In genomic region chr1:156897078-156897825, GRCh38 we compare ENCODE assay signal across 9 cellular contexts. TPM values are rescaled to one million over a fixed set of nuclear protein-coding genes. Genes with fewer than 3 reads are reported as not detected.
DNase-seq lines count a peak whose midpoint lies in the region; FAIRE-seq and TF ChIP-seq lines count a peak whose summit lies in the region.
"Had no signal": no experiment of that assay in that cellular context is flagged by ENCODE, and none has a peak within 500 bp of the region (broad histone marks: within the 10 kb centered on the region; RNA-seq: fewer than 3 reads in every experiment).

No MANE protein-coding gene starts in this region.

- H2AFZ ChIP-seq in endothelial cell of umbilical vein (ENCODE audit: low read depth, low read length) (no peak overlapping the region), neuronal stem cell (ENCODE audit: low read length) (peak overlapping the region; percentile 85)

- no peak overlapping the region for H4K91ac ChIP-seq in neuronal stem cell (ENCODE audit: low read depth, low read length, poor library complexity)

- CTCF ChIA-PET in endothelial cell of umbilical vein (lab: Charles Lee) = interaction anchor here (0.9 to 2.8 kb wide), 7 partner anchors 7 to 208 kb away, joined by 3 to 14 read pairs (median 6); partner anchors contain the start of gene LRRC71

- dilution Hi-C loops in endothelial cell of umbilical vein (cut with MboI; ENCODE audit: extremely low pct_ligation_motif_present, low sequenced_read_pairs) = no loop called here

- peak overlapping the region; percentile 60 for H2BK15ac ChIP-seq in neuronal stem cell (ENCODE audit: low read length)

- peaks cover 84% of the 10 kb centered on the region for H3K79me2 ChIP-seq in endothelial cell of umbilical vein (ENCODE audit: control insufficient read depth, insufficient read depth, low read length)

- H3K36me3 ChIP-seq in endothelial cell of umbilical vein (ENCODE audit: control insufficient read depth in 2 of 2, extremely low read depth in 1 of 2, insufficient read depth in 2 of 2, low read length in 2 of 2) (no peaks in the 10 kb centered on the region), neuronal stem cell (replicated peaks in 1 of 2; ENCODE audit: control insufficient read depth in 2 of 2, insufficient read depth in 2 of 2, low read length in 2 of 2) (no peaks in the 10 kb centered on the region)

- FAIRE-seq in endothelial cell of umbilical vein (lab: Jason Lieb, UNC) = no peak

- H3K14ac ChIP-seq in neuronal stem cell (ENCODE audit: low read length) = peak overlapping the region; percentile 10

- H2AK5ac ChIP-seq in neuronal stem cell (ENCODE audit: low read depth, low read length) = peak overlapping the region; percentile 48

- H3K9me1 ChIP-seq in endothelial cell of umbilical vein (replicated peaks; ENCODE audit: control insufficient read depth, extremely low read depth, insufficient read depth, low read length) = no peaks in the 10 kb centered on the region

- no peaks in the 10 kb centered on the region for H4K20me1 ChIP-seq in endothelial cell of umbilical vein (replicated peaks; ENCODE audit: control insufficient read depth, extremely low read depth, insufficient read depth, low read length)

- H2BK5ac ChIP-seq in neuronal stem cell (ENCODE audit: low read length) = peak overlapping the region; percentile 75

- intact Hi-C loops in endothelial cell of umbilical vein (cut with micrococcal nuclease) = loop anchor here (2.0 to 10.0 kb wide), 2 partner anchors 236 to 392 kb away; partner anchors contain the start of gene MEF2D

- H3K27me3 ChIP-seq in endothelial cell of umbilical vein (ENCODE audit: control insufficient read depth in 2 of 2, insufficient read depth in 2 of 2, low read length in 2 of 2) (no peaks in the 10 kb centered on the region), neuronal stem cell (ENCODE audit: control insufficient read depth in 3 of 3, insufficient read depth in 3 of 3, low read depth in 1 of 3, low read length in 3 of 3) (peaks cover 0 to 39% (median 15%) of the 10 kb centered on the region in 3 experiments)

- peak overlapping the region; percentile 99 for H3K18ac ChIP-seq in neuronal stem cell (ENCODE audit: low read length)

- no peak overlapping the region for H3K23ac ChIP-seq in neuronal stem cell (ENCODE audit: low read depth, low read length, poor library complexity)

- H3K4me3 ChIP-seq in endothelial cell of umbilical vein (replicated peaks in 1 of 3; ENCODE audit: insufficient read depth in 1 of 3, low read depth in 1 of 3, low read length in 3 of 3) = peak overlapping the region in 1 of 3 experiments; percentile 34
- H3K4me3 ChIP-seq in neuronal stem cell (ENCODE audit: low read length in 2 of 2) = no peak overlapping the region

- peak overlapping the region; percentile 59 for H2BK12ac ChIP-seq in neuronal stem cell (ENCODE audit: low read length)

- TSS peak; percentile 62 for BruUV-seq in endothelial cell of umbilical vein (replicated peaks; lab: Mats Ljungman, UMichigan)

- H3K27ac ChIP-seq in endothelial cell of umbilical vein (ENCODE audit: insufficient read depth, low read depth, low read length) (peak overlapping the region; percentile 95), neuronal stem cell (replicated peaks; ENCODE audit: low read length) (no peak overlapping the region)
- H3K27ac ChIP-seq: HL-60 had no signal

- TF ChIP-seq CTCF in endothelial cell of umbilical vein (IDR thresholded peaks at IDR 0.05; ENCODE audit: extremely low read depth in 1 of 2, insufficient read depth in 1 of 2, low read depth in 1 of 2, low read length in 2 of 2) = no peak

- peak; percentile 53 for TF ChIP-seq POLR2A in endothelial cell of umbilical vein (IDR thresholded peaks at IDR 0.05; ENCODE audit: low read depth, low read length)

- POLR2A ChIA-PET in endothelial cell of umbilical vein (lab: Charles Lee) = no interaction called here

- no CpG with 5 or more reads among the region's 14 CpGs for WGBS in neuronal stem cell (ENCODE audit: extremely low coverage in 2 of 2, insufficient read length in 2 of 2, insufficient replicate concordance in 1 of 2), 2 donors

- peak overlapping the region; percentile 29 for H2BK120ac ChIP-seq in neuronal stem cell (ENCODE audit: low read depth, low read length)

- no peaks in the 10 kb centered on the region for H3K79me1 ChIP-seq in neuronal stem cell (ENCODE audit: low read depth, low read length)

- H3K4me1 ChIP-seq in endothelial cell of umbilical vein (ENCODE audit: control insufficient read depth, extremely low read depth, insufficient read depth, low read length) (peaks cover 75% of the 10 kb centered on the region), neuronal stem cell (ENCODE audit: control insufficient read depth in 2 of 2, insufficient read depth in 1 of 2, low read depth in 1 of 2, low read length in 2 of 2) (peaks cover 24 to 33% of the 10 kb centered on the region in 2 donors)

- H3K9me3 ChIP-seq in endothelial cell of umbilical vein (replicated peaks; ENCODE audit: control insufficient read depth, insufficient read depth, low read length) (no peaks in the 10 kb centered on the region), neuronal stem cell (replicated peaks in 1 of 2; ENCODE audit: control insufficient read depth in 2 of 2, insufficient read depth in 1 of 2, low read depth in 1 of 2, low read length in 2 of 2) (no peaks in the 10 kb centered on the region)

- H3K9ac ChIP-seq in endothelial cell of umbilical vein (replicated peaks; ENCODE audit: extremely low read depth, insufficient read depth, low read length) = peak overlapping the region; percentile 84
- H3K9ac ChIP-seq in neuronal stem cell (ENCODE audit: low read depth, low read length, poor library complexity) = no peak overlapping the region

- no peak overlapping the region for H4K8ac ChIP-seq in neuronal stem cell (ENCODE audit: low read depth, low read length)

- H3K4ac ChIP-seq in neuronal stem cell (ENCODE audit: low read length) = peak overlapping the region; percentile 30

- H3K4me2 ChIP-seq in endothelial cell of umbilical vein (ENCODE audit: insufficient read depth, low read length) (peak overlapping the region; percentile 96), neuronal stem cell (ENCODE audit: insufficient read depth, low read length, poor library complexity, severe bottlenecking) (no peak overlapping the region)

- DNase-seq in AG20443 (ENCODE audit: low spot score) = peak; percentile 50
- peak; percentile 35 for DNase-seq in NCI-H460 (ENCODE audit: extremely low read depth, low read depth)
- peak; percentile 61 for DNase-seq in endothelial cell of umbilical vein (ENCODE audit: low read depth, low spot score)
- DNase-seq in neuronal stem cell (ENCODE audit: low spot score) = no peak
- DNase-seq in NCI-H510A (lab: John Stamatoyannopoulos, UW) = no peak
- DNase-seq in DMS79 (lab: John Stamatoyannopoulos, UW) = no peak
- DNase-seq in NCI-H526 (lab: John Stamatoyannopoulos, UW) = no peak
- no peak for DNase-seq in HuH-7 (ENCODE audit: low spot score)

RNA-seq across cellular contexts. Expression of gene PEAR1, which starts 3.7 kb away (rescaled TPM):
- 0.27 and 0.29 TPM in 2 replicates for total RNA-seq in NCI-H460 (2014; rRNA removed; shearing (Covaris generic))
- 1.5 and 2.2 TPM in 2 replicates for polyA plus RNA-seq in NCI-H460 (2014; cell fraction: nucleus; rRNA removed)
- total RNA-seq in endothelial cell of umbilical vein = 88.7 and 90.7 TPM in 2 replicates
- polyA plus RNA-seq in endothelial cell of umbilical vein = 101 and 106 TPM in 2 replicates
- 63.4 and 71.9 TPM in 2 replicates for polyA plus RNA-seq in endothelial cell of umbilical vein (2011; cell fraction: cytosol; rRNA removed)
- 345 and 371 TPM in 2 replicates for polyA plus RNA-seq in endothelial cell of umbilical vein (2011; cell fraction: nucleus; rRNA removed)
- 59.2 and 68.7 TPM in 2 replicates for polyA plus RNA-seq in endothelial cell of umbilical vein (2012)
- 61.8 and 69.8 TPM in 2 replicates for polyA minus RNA-seq in endothelial cell of umbilical vein
- polyA minus RNA-seq in endothelial cell of umbilical vein (2011; cell fraction: cytosol; rRNA and poly(A)+ RNA removed) = 0.31 TPM
- 62.5 and 69.6 TPM in 2 replicates for polyA minus RNA-seq in endothelial cell of umbilical vein (2011; cell fraction: nucleus; rRNA and poly(A)+ RNA removed)
- polyA plus RNA-seq in neuronal stem cell (2013, experiment 1 of 2) = 0.78 TPM
- 0.62 TPM for polyA plus RNA-seq in neuronal stem cell (2013, experiment 2 of 2)

RNA-seq across cellular contexts. Expression of gene LRRC71, which starts 23.2 kb away (rescaled TPM):
- total RNA-seq in NCI-H460 (2014; rRNA removed; shearing (Covaris generic)) = not detected in 2 replicates
- 0.38 TPM in 1 of 2 replicates, not detected in the other for polyA plus RNA-seq in NCI-H460 (2014; cell fraction: nucleus; rRNA removed)
- total RNA-seq in endothelial cell of umbilical vein = 0.66 and 1.2 TPM in 2 replicates
- polyA plus RNA-seq in endothelial cell of umbilical vein = 0.33 and 0.35 TPM in 2 replicates
- 0.06 and 0.13 TPM in 2 replicates for polyA plus RNA-seq in endothelial cell of umbilical vein (2011; cell fraction: cytosol; rRNA removed)
- polyA plus RNA-seq in endothelial cell of umbilical vein (2011; cell fraction: nucleus; rRNA removed) = 2.0 and 2.6 TPM in 2 replicates
- 0.46 and 0.51 TPM in 2 replicates for polyA plus RNA-seq in endothelial cell of umbilical vein (2012)
- 0.28 and 0.36 TPM in 2 replicates for polyA minus RNA-seq in endothelial cell of umbilical vein
- not detected for polyA minus RNA-seq in endothelial cell of umbilical vein (2011; cell fraction: cytosol; rRNA and poly(A)+ RNA removed)
- 0.63 TPM in 1 of 2 replicates, not detected in the other for polyA minus RNA-seq in endothelial cell of umbilical vein (2011; cell fraction: nucleus; rRNA and poly(A)+ RNA removed)
- 0.03 TPM for polyA plus RNA-seq in neuronal stem cell (2013, experiment 1 of 2)
- 0.01 TPM for polyA plus RNA-seq in neuronal stem cell (2013, experiment 2 of 2)

RNA-seq across cellular contexts. Expression of gene NTRK1, which starts 36.6 kb away (rescaled TPM):
- 5.5 and 6.0 TPM in 2 replicates for total RNA-seq in NCI-H460 (2014; rRNA removed; shearing (Covaris generic))
- 15.9 and 19.0 TPM in 2 replicates for polyA plus RNA-seq in NCI-H460 (2014; cell fraction: nucleus; rRNA removed)
- total RNA-seq in endothelial cell of umbilical vein = not detected in 2 replicates
- 0.07 TPM in 1 of 2 replicates, not detected in the other for polyA plus RNA-seq in endothelial cell of umbilical vein
- 0.03 TPM in 1 of 2 replicates, not detected in the other for polyA plus RNA-seq in endothelial cell of umbilical vein (2011; cell fraction: cytosol; rRNA removed)
- 0.07 and 0.11 TPM in 2 replicates for polyA plus RNA-seq in endothelial cell of umbilical vein (2011; cell fraction: nucleus; rRNA removed)
- polyA plus RNA-seq in endothelial cell of umbilical vein (2012) = not detected in 2 replicates
- 0.34 TPM in 1 of 2 replicates, not detected in the other for polyA minus RNA-seq in endothelial cell of umbilical vein
- polyA minus RNA-seq in endothelial cell of umbilical vein (2011; cell fraction: cytosol; rRNA and poly(A)+ RNA removed) = not detected
- not detected in 2 replicates for polyA minus RNA-seq in endothelial cell of umbilical vein (2011; cell fraction: nucleus; rRNA and poly(A)+ RNA removed)
- 0.07 TPM for polyA plus RNA-seq in neuronal stem cell (2013, experiment 1 of 2)
- polyA plus RNA-seq in neuronal stem cell (2013, experiment 2 of 2) = 0.11 TPM

RNA-seq across cellular contexts. Expression of gene INSRR, which starts 38.3 kb away (rescaled TPM):
- 0.17 and 0.42 TPM in 2 replicates for total RNA-seq in NCI-H460 (2014; rRNA removed; shearing (Covaris generic))
- 0.10 and 0.72 TPM in 2 replicates for polyA plus RNA-seq in NCI-H460 (2014; cell fraction: nucleus; rRNA removed)
- total RNA-seq in endothelial cell of umbilical vein = not detected in 2 replicates
- not detected in 2 replicates for polyA plus RNA-seq in endothelial cell of umbilical vein
- polyA plus RNA-seq in endothelial cell of umbilical vein (2011; cell fraction: cytosol; rRNA removed) = not detected in 2 replicates
- not detected in 2 replicates for polyA plus RNA-seq in endothelial cell of umbilical vein (2011; cell fraction: nucleus; rRNA removed)
- polyA plus RNA-seq in endothelial cell of umbilical vein (2012) = not detected in 2 replicates
- polyA minus RNA-seq in endothelial cell of umbilical vein = not detected in 2 replicates
- not detected for polyA minus RNA-seq in endothelial cell of umbilical vein (2011; cell fraction: cytosol; rRNA and poly(A)+ RNA removed)
- not detected in 2 replicates for polyA minus RNA-seq in endothelial cell of umbilical vein (2011; cell fraction: nucleus; rRNA and poly(A)+ RNA removed)
- 0.01 TPM for polyA plus RNA-seq in neuronal stem cell (2013, experiment 1 of 2)
- 0.01 TPM for polyA plus RNA-seq in neuronal stem cell (2013, experiment 2 of 2)

Comparison
In these comparisons a context has a peak if more than half of its experiments do, and no peak if none do; other contexts are left out.
1. DNase-seq: peak in AG20443 (single experiment), NCI-H460 (single experiment) and endothelial cell of umbilical vein (single experiment); none in neuronal stem cell (single experiment), NCI-H510A (single experiment), DMS79 (single experiment), NCI-H526 (0 of 2) and HuH-7 (single experiment).
2. RNA of gene PEAR1, which starts 3.7 kb away (total RNA-seq): 88.7 to 90.7 TPM in endothelial cell of umbilical vein; 0.27 to 0.29 TPM in NCI-H460; every median in the first group is over 10 times any median in the second.